22 cellular contexts compared by ENCODE assay signal in genomic region chr15:99987119-99987506, GRCh38.
"Had no signal": no experiment of that assay in that cellular context is flagged by ENCODE, and none has a peak within 500 bp of the region (broad histone marks: within the 10 kb centered on the region; RNA-seq: fewer than 3 reads in every experiment).

No MANE protein-coding gene starts in this region.

- H3K4me3 Mint-ChIP-seq: activated CD4-positive, alpha-beta T cell treated with anti-CD3 and anti-CD28 coated beads, Interleukin-2, amount 10 ng/mL, durations not matched to agents 7 days and 5 days; activated CD8-positive, alpha-beta memory T cell treated with anti-CD3 and anti-CD28 coated beads, Interleukin-2, amount 10 ng/mL, durations not matched to agents 7 days and 5 days; activated CD8-positive, alpha-beta T cell treated with anti-CD3 and anti-CD28 coated beads for 36 hours; activated naive CD4-positive, alpha-beta T cell treated with anti-CD3 and anti-CD28 coated beads, Interleukin-2, amount 50 U/mL, for 24 hours; activated T-helper 1 cell treated with anti-CD3 and anti-CD28 coated beads, Interleukin-12 subunit alpha, Interleukin-12 subunit beta, Interleukin-2, Interleukin-4 antibody, amounts not matched to agents 30 ng/mL and 10 ng/mL and 1 ng/mL, durations not matched to agents 14 hours and 24 hours and 36 hours; naive thymus-derived CD8-positive, alpha-beta T cell; stimulated activated naive CD8-positive, alpha-beta T cell treated with anti-CD3 and anti-CD28 coated beads, Interleukin-15, Interleukin-2, amounts not matched to agents 100 ng/mL and 50 ng/mL, for 24 hours had no signal

- H3K4me3 ChIP-seq: coronary artery, heart right ventricle, right lobe of liver, skin epidermis, tibial nerve, vagina had no signal

- H3K9ac ChIP-seq: parathyroid adenoma had no signal

- H3K36me3 Mint-ChIP-seq: activated CD8-positive, alpha-beta memory T cell treated with anti-CD3 and anti-CD28 coated beads, Interleukin-2, amount 10 ng/mL, durations not matched to agents 7 days and 5 days had no signal

- ATAC-seq: activated CD8-positive, alpha-beta memory T cell treated with anti-CD3 and anti-CD28 coated beads, Interleukin-2, amount 10 ng/mL, durations not matched to agents 7 days and 5 days; activated CD8-positive, alpha-beta T cell treated with anti-CD3 and anti-CD28 coated beads for 36 hours; heart right ventricle; left colon; naive thymus-derived CD8-positive, alpha-beta T cell; right lobe of liver had no signal

- H3K9me3 Mint-ChIP-seq: activated CD8-positive, alpha-beta T cell treated with anti-CD3 and anti-CD28 coated beads for 36 hours; activated naive CD4-positive, alpha-beta T cell treated with anti-CD3 and anti-CD28 coated beads, Interleukin-2, amount 50 U/mL, for 24 hours; stimulated activated naive CD8-positive, alpha-beta T cell treated with anti-CD3 and anti-CD28 coated beads, Interleukin-15, Interleukin-2, amounts not matched to agents 100 ng/mL and 50 ng/mL, for 24 hours had no signal

- DNase-seq: activated CD4-positive, alpha-beta T cell treated with anti-CD3 and anti-CD28 coated beads, Interleukin-2, amount 10 ng/mL, durations not matched to agents 7 days and 5 days; activated CD4-positive, CD25-positive, alpha-beta regulatory T cell treated with anti-CD3 and anti-CD28 coated beads, Interleukin-2, amount 50 U/mL, for 72 hours; activated CD8-positive, alpha-beta memory T cell treated with anti-CD3 and anti-CD28 coated beads, Interleukin-2, amount 10 ng/mL, durations not matched to agents 7 days and 5 days; activated CD8-positive, alpha-beta T cell treated with anti-CD3 and anti-CD28 coated beads for 36 hours; activated gamma-delta T cell treated with Interleukin-2 at 50 U/mL for 16 hours; activated T-cell treated with anti-CD3 and anti-CD28 coated beads for 4 hours; foreskin fibroblast; heart right ventricle; islet precursor cell; left colon; naive thymus-derived CD8-positive, alpha-beta T cell; stimulated activated CD4-positive, alpha-beta T cell treated with anti-CD3 and anti-CD28 coated beads, Interleukin-1b, Interleukin-23, amount 100 ng/mL, for 48 hours had no signal

- H2AFZ ChIP-seq: parathyroid adenoma had no signal

- H3K36me3 ChIP-seq: heart right ventricle, right lobe of liver, tibial nerve, vagina had no signal

- H3K27ac ChIP-seq: coronary artery, heart right ventricle, parathyroid adenoma, right lobe of liver, skin epidermis, vagina, VCaP had no signal

- H3K4me1 ChIP-seq: parathyroid adenoma, right lobe of liver, vagina had no signal

- H3K27me3 Mint-ChIP-seq: activated CD4-positive, alpha-beta T cell treated with anti-CD3 and anti-CD28 coated beads, Interleukin-2, amount 10 ng/mL, durations not matched to agents 7 days and 5 days; activated CD8-positive, alpha-beta memory T cell treated with anti-CD3 and anti-CD28 coated beads, Interleukin-2, amount 10 ng/mL, durations not matched to agents 7 days and 5 days; activated CD8-positive, alpha-beta T cell treated with anti-CD3 and anti-CD28 coated beads for 36 hours; stimulated activated naive CD8-positive, alpha-beta T cell treated with anti-CD3 and anti-CD28 coated beads, Interleukin-15, Interleukin-2, amounts not matched to agents 100 ng/mL and 50 ng/mL, for 24 hours had no signal

- H3K4me1 Mint-ChIP-seq: activated CD4-positive, alpha-beta T cell treated with anti-CD3 and anti-CD28 coated beads, Interleukin-2, amount 10 ng/mL, durations not matched to agents 7 days and 5 days; activated CD8-positive, alpha-beta memory T cell treated with anti-CD3 and anti-CD28 coated beads, Interleukin-2, amount 10 ng/mL, durations not matched to agents 7 days and 5 days; activated naive CD4-positive, alpha-beta T cell treated with anti-CD3 and anti-CD28 coated beads, Interleukin-2, amount 50 U/mL, for 24 hours had no signal

- H3K27ac Mint-ChIP-seq: activated CD4-positive, alpha-beta T cell treated with anti-CD3 and anti-CD28 coated beads, Interleukin-2, amount 10 ng/mL, durations not matched to agents 7 days and 5 days; activated CD8-positive, alpha-beta memory T cell treated with anti-CD3 and anti-CD28 coated beads, Interleukin-2, amount 10 ng/mL, durations not matched to agents 7 days and 5 days; activated CD8-positive, alpha-beta T cell treated with anti-CD3 and anti-CD28 coated beads for 36 hours; activated naive CD4-positive, alpha-beta T cell treated with anti-CD3 and anti-CD28 coated beads, Interleukin-2, amount 50 U/mL, for 24 hours; activated T-helper 1 cell treated with anti-CD3 and anti-CD28 coated beads, Interleukin-12 subunit alpha, Interleukin-12 subunit beta, Interleukin-2, Interleukin-4 antibody, amounts not matched to agents 30 ng/mL and 10 ng/mL and 1 ng/mL, durations not matched to agents 14 hours and 24 hours and 36 hours; stimulated activated naive CD8-positive, alpha-beta T cell treated with anti-CD3 and anti-CD28 coated beads, Interleukin-15, Interleukin-2, amounts not matched to agents 100 ng/mL and 50 ng/mL, for 24 hours had no signal

- H3K27me3 ChIP-seq: heart right ventricle, right lobe of liver, tibial nerve, vagina had no signal

- H3K9me3 ChIP-seq: right lobe of liver, vagina had no signal
